Comparison of ENCODE assay signal across 1 cellular context in the genomic region with DNA sequence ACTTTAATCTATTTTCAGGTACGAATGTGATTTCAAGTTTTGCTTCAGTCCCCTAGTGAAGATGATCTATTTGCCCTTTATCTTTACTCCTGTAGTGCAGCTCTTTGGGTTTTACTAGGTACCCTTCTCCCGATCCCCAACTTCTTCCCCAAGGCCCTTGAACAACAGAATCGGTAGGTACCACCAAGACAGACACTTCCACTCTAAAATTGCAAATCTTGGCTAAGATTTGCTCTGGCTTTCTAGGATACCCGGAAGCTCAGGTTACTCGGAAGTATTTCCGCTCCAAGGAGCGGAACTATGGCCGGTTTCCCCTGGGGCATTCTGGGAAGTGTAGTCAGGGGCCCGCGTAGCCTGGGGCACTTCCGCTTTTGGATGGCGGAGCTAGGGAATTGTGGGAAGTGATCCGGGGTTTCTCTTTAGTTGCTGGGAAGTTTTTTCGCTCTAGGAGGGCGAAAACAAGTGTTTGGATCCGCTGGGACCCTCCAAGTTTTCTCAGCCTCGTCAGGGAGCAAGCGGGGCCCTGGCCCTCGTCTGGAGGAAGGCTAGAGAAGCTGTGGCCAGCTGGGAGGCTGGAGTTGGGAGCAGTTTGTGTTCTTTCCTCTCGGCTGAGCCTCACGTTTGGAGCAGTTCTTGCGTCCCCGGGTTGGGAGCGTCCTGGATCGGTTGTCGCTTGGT.
A peak's percentile ranks its signal among the peaks of the same experiment; 100 is the strongest.
TF ChIP-seq lines count a peak whose summit lies in the region.

No MANE protein-coding gene starts in this region.

TF ChIP-seq in HEK293, 187 proteins besides CTCF, POLR2A, EP300 and RAD21 (continued from another document):
- TF ChIP-seq, protein P1, sequence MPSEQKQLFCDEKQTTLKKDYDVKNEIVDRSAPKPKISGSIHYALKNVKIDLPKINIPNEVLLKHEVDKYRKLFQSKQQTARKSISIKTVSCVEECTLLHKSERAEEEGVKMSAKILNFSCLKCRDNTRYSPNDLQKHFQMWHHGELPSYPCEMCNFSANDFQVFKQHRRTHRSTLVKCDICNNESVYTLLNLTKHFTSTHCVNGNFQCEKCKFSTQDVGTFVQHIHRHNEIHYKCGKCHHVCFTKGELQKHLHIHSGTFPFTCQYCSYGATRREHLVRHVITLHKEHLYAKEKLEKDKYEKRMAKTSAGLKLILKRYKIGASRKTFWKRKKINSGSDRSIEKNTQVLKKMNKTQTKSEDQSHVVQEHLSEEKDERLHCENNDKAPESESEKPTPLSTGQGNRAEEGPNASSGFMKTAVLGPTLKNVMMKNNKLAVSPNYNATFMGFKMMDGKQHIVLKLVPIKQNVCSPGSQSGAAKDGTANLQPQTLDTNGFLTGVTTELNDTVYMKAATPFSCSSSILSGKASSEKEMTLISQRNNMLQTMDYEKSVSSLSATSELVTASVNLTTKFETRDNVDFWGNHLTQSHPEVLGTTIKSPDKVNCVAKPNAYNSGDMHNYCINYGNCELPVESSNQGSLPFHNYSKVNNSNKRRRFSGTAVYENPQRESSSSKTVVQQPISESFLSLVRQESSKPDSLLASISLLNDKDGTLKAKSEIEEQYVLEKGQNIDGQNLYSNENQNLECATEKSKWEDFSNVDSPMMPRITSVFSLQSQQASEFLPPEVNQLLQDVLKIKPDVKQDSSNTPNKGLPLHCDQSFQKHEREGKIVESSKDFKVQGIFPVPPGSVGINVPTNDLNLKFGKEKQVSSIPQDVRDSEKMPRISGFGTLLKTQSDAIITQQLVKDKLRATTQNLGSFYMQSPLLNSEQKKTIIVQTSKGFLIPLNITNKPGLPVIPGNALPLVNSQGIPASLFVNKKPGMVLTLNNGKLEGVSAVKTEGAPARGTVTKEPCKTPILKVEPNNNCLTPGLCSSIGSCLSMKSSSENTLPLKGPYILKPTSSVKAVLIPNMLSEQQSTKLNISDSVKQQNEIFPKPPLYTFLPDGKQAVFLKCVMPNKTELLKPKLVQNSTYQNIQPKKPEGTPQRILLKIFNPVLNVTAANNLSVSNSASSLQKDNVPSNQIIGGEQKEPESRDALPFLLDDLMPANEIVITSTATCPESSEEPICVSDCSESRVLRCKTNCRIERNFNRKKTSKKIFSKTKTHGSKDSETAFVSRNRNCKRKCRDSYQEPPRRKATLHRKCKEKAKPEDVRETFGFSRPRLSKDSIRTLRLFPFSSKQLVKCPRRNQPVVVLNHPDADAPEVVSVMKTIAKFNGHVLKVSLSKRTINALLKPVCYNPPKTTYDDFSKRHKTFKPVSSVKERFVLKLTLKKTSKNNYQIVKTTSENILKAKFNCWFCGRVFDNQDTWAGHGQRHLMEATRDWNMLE (tag by site-specific recombination; conservative IDR thresholded peaks at IDR 0.05; ENCODE audit: low read depth): no peak
- no peak for TF ChIP-seq ZNF776 (tag by site-specific recombination; IDR thresholded peaks at IDR 0.05; ENCODE audit: borderline replicate concordance)
- TF ChIP-seq, protein P2, sequence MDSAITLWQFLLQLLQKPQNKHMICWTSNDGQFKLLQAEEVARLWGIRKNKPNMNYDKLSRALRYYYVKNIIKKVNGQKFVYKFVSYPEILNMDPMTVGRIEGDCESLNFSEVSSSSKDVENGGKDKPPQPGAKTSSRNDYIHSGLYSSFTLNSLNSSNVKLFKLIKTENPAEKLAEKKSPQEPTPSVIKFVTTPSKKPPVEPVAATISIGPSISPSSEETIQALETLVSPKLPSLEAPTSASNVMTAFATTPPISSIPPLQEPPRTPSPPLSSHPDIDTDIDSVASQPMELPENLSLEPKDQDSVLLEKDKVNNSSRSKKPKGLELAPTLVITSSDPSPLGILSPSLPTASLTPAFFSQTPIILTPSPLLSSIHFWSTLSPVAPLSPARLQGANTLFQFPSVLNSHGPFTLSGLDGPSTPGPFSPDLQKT (IDR thresholded peaks at IDR 0.05; ENCODE audit: borderline replicate concordance, low read depth, low read length): peak; percentile 74; the same call in 1 of the 2 replicates
- no peak for TF ChIP-seq ZSCAN30 (tag by site-specific recombination; IDR thresholded peaks at IDR 0.05)
- no peak for TF ChIP-seq ZNF184 (tag by site-specific recombination; IDR thresholded peaks at IDR 0.05)
- TF ChIP-seq, protein P3, sequence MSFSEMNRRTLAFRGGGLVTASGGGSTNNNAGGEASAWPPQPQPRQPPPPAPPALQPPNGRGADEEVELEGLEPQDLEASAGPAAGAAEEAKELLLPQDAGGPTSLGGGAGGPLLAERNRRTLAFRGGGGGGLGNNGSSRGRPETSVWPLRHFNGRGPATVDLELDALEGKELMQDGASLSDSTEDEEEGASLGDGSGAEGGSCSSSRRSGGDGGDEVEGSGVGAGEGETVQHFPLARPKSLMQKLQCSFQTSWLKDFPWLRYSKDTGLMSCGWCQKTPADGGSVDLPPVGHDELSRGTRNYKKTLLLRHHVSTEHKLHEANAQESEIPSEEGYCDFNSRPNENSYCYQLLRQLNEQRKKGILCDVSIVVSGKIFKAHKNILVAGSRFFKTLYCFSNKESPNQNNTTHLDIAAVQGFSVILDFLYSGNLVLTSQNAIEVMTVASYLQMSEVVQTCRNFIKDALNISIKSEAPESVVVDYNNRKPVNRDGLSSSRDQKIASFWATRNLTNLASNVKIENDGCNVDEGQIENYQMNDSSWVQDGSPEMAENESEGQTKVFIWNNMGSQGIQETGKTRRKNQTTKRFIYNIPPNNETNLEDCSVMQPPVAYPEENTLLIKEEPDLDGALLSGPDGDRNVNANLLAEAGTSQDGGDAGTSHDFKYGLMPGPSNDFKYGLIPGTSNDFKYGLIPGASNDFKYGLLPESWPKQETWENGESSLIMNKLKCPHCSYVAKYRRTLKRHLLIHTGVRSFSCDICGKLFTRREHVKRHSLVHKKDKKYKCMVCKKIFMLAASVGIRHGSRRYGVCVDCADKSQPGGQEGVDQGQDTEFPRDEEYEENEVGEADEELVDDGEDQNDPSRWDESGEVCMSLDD (tag by site-specific recombination; IDR thresholded peaks at IDR 0.05): peak; percentile 38; the same call in 1 of the 2 replicates
- TF ChIP-seq, protein P4, sequence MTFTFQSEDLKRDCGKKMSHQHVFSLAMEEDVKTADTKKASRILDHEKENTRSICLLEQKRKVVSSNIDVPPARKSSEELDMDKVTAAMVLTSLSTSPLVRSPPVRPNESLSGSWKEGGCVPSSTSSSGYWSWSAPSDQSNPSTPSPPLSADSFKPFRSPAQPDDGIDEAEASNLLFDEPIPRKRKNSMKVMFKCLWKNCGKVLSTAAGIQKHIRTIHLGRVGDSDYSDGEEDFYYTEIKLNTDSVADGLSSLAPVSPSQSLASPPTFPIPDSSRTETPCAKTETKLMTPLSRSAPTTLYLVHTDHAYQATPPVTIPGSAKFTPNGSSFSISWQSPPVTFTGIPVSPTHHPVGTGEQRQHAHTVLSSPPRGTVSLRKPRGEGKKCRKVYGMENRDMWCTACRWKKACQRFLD (tag by site-specific recombination; IDR thresholded peaks at IDR 0.05): no peak
- TF ChIP-seq YY1 (tag by site-specific recombination; IDR thresholded peaks at IDR 0.05): no peak; the same call in none of the 2 replicates
- TF ChIP-seq ZNF24 (tag by site-specific recombination; IDR thresholded peaks at IDR 0.05): no peak; the same call in none of the 2 replicates
- TF ChIP-seq ZNF223 (tag by site-specific recombination; IDR thresholded peaks at IDR 0.05): no peak
- no peak for TF ChIP-seq ZNF621 (tag by site-specific recombination; IDR thresholded peaks at IDR 0.05)
- TF ChIP-seq ZNF843 (tag by site-specific recombination; IDR thresholded peaks at IDR 0.05): no peak; the same call in none of the 2 replicates
- TF ChIP-seq, protein P5, sequence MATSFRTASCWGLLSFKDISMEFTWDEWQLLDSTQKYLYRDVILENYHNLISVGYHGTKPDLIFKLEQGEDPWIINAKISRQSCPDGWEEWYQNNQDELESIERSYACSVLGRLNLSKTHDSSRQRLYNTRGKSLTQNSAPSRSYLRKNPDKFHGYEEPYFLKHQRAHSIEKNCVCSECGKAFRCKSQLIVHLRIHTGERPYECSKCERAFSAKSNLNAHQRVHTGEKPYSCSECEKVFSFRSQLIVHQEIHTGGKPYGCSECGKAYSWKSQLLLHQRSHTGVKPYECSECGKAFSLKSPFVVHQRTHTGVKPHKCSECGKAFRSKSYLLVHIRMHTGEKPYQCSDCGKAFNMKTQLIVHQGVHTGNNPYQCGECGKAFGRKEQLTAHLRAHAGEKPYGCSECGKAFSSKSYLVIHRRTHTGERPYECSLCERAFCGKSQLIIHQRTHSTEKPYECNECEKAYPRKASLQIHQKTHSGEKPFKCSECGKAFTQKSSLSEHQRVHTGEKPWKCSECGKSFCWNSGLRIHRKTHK (tag by site-specific recombination; IDR thresholded peaks at IDR 0.05): no peak
- no peak for TF ChIP-seq ZNF544 (tag by site-specific recombination; IDR thresholded peaks at IDR 0.05)
- TF ChIP-seq ZNF426 (tag by site-specific recombination; IDR thresholded peaks at IDR 0.05): no peak
- TF ChIP-seq ZNF221 (tag by site-specific recombination; IDR thresholded peaks at IDR 0.05; ENCODE audit: borderline replicate concordance): no peak; the same call in none of the 2 replicates
- no peak; the same call in 1 of the 2 replicates for TF ChIP-seq ZSCAN16 (tag by site-specific recombination; IDR thresholded peaks at IDR 0.05)
- no peak for TF ChIP-seq ZNF510 (tag by site-specific recombination; IDR thresholded peaks at IDR 0.05; ENCODE audit: insufficient replicate concordance)
- TF ChIP-seq, protein P6, sequence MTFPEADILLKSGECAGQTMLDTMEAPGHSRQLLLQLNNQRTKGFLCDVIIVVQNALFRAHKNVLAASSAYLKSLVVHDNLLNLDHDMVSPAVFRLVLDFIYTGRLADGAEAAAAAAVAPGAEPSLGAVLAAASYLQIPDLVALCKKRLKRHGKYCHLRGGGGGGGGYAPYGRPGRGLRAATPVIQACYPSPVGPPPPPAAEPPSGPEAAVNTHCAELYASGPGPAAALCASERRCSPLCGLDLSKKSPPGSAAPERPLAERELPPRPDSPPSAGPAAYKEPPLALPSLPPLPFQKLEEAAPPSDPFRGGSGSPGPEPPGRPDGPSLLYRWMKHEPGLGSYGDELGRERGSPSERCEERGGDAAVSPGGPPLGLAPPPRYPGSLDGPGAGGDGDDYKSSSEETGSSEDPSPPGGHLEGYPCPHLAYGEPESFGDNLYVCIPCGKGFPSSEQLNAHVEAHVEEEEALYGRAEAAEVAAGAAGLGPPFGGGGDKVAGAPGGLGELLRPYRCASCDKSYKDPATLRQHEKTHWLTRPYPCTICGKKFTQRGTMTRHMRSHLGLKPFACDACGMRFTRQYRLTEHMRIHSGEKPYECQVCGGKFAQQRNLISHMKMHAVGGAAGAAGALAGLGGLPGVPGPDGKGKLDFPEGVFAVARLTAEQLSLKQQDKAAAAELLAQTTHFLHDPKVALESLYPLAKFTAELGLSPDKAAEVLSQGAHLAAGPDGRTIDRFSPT (tag by site-specific recombination; IDR thresholded peaks at IDR 0.05): no peak
- TF ChIP-seq ZNF19 (tag by site-specific recombination; IDR thresholded peaks at IDR 0.05; ENCODE audit: low read depth): no peak
- TF ChIP-seq ZNF658 (tag by site-specific recombination; IDR thresholded peaks at IDR 0.05): no peak
- TF ChIP-seq ZNF266 (tag by site-specific recombination; IDR thresholded peaks at IDR 0.05; ENCODE audit: low read depth): no peak
- TF ChIP-seq SETDB1 (IDR thresholded peaks at IDR 0.05; ENCODE audit: insufficient read length, low read length): peak; percentile 56
- TF ChIP-seq, protein P7, sequence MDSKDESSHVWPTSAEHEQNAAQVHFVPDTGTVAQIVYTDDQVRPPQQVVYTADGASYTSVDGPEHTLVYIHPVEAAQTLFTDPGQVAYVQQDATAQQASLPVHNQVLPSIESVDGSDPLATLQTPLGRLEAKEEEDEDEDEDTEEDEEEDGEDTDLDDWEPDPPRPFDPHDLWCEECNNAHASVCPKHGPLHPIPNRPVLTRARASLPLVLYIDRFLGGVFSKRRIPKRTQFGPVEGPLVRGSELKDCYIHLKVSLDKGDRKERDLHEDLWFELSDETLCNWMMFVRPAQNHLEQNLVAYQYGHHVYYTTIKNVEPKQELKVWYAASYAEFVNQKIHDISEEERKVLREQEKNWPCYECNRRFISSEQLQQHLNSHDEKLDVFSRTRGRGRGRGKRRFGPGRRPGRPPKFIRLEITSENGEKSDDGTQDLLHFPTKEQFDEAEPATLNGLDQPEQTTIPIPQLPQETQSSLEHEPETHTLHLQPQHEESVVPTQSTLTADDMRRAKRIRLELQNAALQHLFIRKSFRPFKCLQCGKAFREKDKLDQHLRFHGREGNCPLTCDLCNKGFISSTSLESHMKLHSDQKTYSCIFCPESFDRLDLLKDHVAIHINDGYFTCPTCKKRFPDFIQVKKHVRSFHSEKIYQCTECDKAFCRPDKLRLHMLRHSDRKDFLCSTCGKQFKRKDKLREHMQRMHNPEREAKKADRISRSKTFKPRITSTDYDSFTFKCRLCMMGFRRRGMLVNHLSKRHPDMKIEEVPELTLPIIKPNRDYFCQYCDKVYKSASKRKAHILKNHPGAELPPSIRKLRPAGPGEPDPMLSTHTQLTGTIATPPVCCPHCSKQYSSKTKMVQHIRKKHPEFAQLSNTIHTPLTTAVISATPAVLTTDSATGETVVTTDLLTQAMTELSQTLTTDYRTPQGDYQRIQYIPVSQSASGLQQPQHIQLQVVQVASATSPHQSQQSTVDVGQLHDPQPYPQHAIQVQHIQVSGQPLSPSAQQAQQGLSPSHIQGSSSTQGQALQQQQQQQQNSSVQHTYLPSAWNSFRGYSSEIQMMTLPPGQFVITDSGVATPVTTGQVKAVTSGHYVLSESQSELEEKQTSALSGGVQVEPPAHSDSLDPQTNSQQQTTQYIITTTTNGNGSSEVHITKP (tag by site-specific recombination; IDR thresholded peaks at IDR 0.05): peak; percentile 98
- TF ChIP-seq, protein P8, sequence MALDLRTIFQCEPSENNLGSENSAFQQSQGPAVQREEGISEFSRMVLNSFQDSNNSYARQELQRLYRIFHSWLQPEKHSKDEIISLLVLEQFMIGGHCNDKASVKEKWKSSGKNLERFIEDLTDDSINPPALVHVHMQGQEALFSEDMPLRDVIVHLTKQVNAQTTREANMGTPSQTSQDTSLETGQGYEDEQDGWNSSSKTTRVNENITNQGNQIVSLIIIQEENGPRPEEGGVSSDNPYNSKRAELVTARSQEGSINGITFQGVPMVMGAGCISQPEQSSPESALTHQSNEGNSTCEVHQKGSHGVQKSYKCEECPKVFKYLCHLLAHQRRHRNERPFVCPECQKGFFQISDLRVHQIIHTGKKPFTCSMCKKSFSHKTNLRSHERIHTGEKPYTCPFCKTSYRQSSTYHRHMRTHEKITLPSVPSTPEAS (tag by site-specific recombination; IDR thresholded peaks at IDR 0.05): peak; percentile 2; the same call in 1 of the 2 replicates
- TF ChIP-seq, protein P9, sequence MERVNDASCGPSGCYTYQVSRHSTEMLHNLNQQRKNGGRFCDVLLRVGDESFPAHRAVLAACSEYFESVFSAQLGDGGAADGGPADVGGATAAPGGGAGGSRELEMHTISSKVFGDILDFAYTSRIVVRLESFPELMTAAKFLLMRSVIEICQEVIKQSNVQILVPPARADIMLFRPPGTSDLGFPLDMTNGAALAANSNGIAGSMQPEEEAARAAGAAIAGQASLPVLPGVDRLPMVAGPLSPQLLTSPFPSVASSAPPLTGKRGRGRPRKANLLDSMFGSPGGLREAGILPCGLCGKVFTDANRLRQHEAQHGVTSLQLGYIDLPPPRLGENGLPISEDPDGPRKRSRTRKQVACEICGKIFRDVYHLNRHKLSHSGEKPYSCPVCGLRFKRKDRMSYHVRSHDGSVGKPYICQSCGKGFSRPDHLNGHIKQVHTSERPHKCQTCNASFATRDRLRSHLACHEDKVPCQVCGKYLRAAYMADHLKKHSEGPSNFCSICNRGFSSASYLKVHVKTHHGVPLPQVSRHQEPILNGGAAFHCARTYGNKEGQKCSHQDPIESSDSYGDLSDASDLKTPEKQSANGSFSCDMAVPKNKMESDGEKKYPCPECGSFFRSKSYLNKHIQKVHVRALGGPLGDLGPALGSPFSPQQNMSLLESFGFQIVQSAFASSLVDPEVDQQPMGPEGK (tag by site-specific recombination; IDR thresholded peaks at IDR 0.05): no peak; the same call in 1 of the 2 replicates
